8 cellular contexts compared by ENCODE assay signal in the genomic region with DNA sequence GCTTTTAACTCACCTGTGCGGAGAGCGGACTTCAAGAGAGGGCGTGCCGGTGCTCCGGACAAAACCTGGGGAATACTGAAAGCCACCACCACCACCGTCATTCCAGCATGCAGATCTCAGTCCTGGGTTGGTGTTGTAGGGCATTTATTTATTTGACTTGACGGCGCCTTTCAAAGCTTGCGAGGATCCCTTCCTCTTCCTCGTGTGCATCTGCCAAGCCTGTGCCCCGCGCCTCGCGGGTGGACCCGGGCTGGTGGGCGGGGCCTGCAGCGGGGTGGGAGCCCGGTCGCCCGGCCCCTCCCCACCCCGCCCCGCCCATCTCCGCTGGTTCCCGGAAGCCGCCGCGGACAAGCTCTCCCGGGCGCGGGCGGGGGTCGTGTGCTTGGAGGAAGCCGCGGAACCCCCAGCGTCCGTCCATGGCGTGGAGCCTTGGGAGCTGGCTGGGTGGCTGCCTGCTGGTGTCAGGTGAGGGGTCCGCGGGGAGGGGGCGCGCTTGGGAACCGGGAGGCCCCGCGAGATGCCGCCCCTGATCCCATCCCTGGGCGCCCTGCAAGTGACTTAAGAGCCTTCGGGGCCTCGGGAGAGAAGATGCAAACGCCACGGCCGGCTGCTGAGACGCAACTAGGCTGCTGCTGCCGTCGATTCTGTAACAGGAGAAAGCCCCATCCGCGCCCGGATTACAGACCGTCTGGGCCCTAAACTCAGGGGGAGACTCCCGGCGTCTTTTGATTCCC. TPM values are rescaled to one million over a fixed set of nuclear protein-coding genes. Genes with fewer than 3 reads are reported as not detected.
DNase-seq lines count a peak whose midpoint lies in the region; ATAC-seq and TF ChIP-seq lines count a peak whose summit lies in the region.

A gene (plus strand): TSS at position 318 of the 734 bp plus-strand sequence. CDS start 99 bp downstream, at position 417.

- WGBS in esophagus muscularis mucosa, result 10% methylated on average over 6 of the region's 60 CpGs

- intact Hi-C loops in esophagus muscularis mucosa (cut with DNase I), result loop anchor here (5.0 kb wide), 2 partner anchors 39 to 64 kb away; a partner anchor contains a TSS

- H3K4me1 Mint-ChIP-seq in naive B cell, result peaks cover 42 to 61% (median 57%) of the 10 kb centered on the region in 3 donors

- H3K4me3 ChIP-seq in esophagus muscularis mucosa, result peak within 1 kb of the TSS; percentile 80 to 89 (median 84)

- H3K36me3 Mint-ChIP-seq in naive B cell, result no peaks in the 10 kb centered on the region

- peak within 1 kb of the TSS; percentile 97 to 100 (median 99) for H3K27ac Mint-ChIP-seq in naive B cell

- H3K27ac ChIP-seq in C4-2B, result peak within 1 kb of the TSS; percentile 72
- peak within 1 kb of the TSS; percentile 82 to 91 (median 86) for H3K27ac ChIP-seq in esophagus muscularis mucosa (replicated peaks in 1 of 4)

- H3K27me3 ChIP-seq in esophagus muscularis mucosa, result no peaks in the 10 kb centered on the region

- peak; percentile 20 for TF ChIP-seq POLR2A in esophagus muscularis mucosa (IDR thresholded peaks at IDR 0.05; ENCODE audit: low read depth)

- peak within 1 kb of the TSS; percentile 93 to 99 (median 98) for H3K4me3 Mint-ChIP-seq in naive B cell

- TF ChIP-seq CTCF in C4-2B (conservative IDR thresholded peaks at IDR 0.05) (no peak), esophagus muscularis mucosa (IDR thresholded peaks at IDR 0.05) (no peak)

- peaks cover 3 to 53% (median 35%) of the 10 kb centered on the region in 4 donors for H3K36me3 ChIP-seq in esophagus muscularis mucosa

- H3K27me3 Mint-ChIP-seq in naive B cell, result no peaks in the 10 kb centered on the region

- no peaks in the 10 kb centered on the region for H3K9me3 Mint-ChIP-seq in naive B cell

- ATAC-seq in GM19452 (IDR thresholded peaks at IDR 0.05; ENCODE audit: unreplicated experiment) (peak; percentile 43), naive B cell (ENCODE audit: low read depth in 2 of 2) (peak; percentile 63 to 65)

- H3K4me1 ChIP-seq in esophagus muscularis mucosa, result peaks cover 10 to 24% (median 23%) of the 10 kb centered on the region in 4 donors

- DNase-seq in HuH-7 (ENCODE audit: low spot score) (peak; percentile 77), RKO (ENCODE audit: low spot score) (peak; percentile 47), activated T-helper 1 cell treated with Interleukin-2 at 50 U/mL for 16 hours (ENCODE audit: low read depth) (peak; percentile 63), esophagus muscularis mucosa (ENCODE audit: extremely low spot score) (peak; percentile 94), naive B cell (peak; percentile 70)
- DNase-seq in stimulated activated CD8-positive, alpha-beta memory T cell treated with anti-CD3 and anti-CD28 coated beads, Interleukin-7, amount 100 ng/mL, for 48 hours (ENCODE audit: extremely low read depth in 1 of 2, low read depth in 1 of 2), result peak; percentile 41 to 47

- TF ChIP-seq EP300 in esophagus muscularis mucosa (IDR thresholded peaks at IDR 0.05), result peak; percentile 10

- H3K9me3 ChIP-seq in esophagus muscularis mucosa, result no peaks in the 10 kb centered on the region

RNA-seq across cellular contexts. Expression of the gene that starts here (rescaled TPM):
- total RNA-seq in esophagus muscularis mucosa, result 10 to 100 TPM; 16.9 to 31.0 (median 20.6) TPM
- polyA plus RNA-seq in naive B cell (ENCODE audit: low read depth in 6 of 6), result 10 to 100 TPM; 56.9 to 83.1 (median 71.0) TPM

Comparison
In these comparisons a context has a peak if more than half of its experiments do, and no peak if none do; other contexts are left out.
1. Peak in every context shown above with its lines: DNase-seq, ATAC-seq, H3K4me3 ChIP-seq and H3K27ac ChIP-seq.
2. DNase-seq: peak in every context shown above with its lines; median percentile 94 in esophagus muscularis mucosa; 77 in HuH-7; 70 in naive B cell; 63 in activated T-helper 1 cell treated with Interleukin-2 at 50 U/mL for 16 hours; 47 in RKO; 44 in stimulated activated CD8-positive, alpha-beta memory T cell treated with anti-CD3 and anti-CD28 coated beads, Interleukin-7, amount 100 ng/mL, for 48 hours.